ENCODE assay signal across 18 cellular contexts in genomic region chr9:118268046-118268445, GRCh38.
DNase-seq lines count a peak whose midpoint lies in the region; ATAC-seq and TF ChIP-seq lines count a peak whose summit lies in the region.
"Had no signal": no experiment of that assay in that cellular context is flagged by ENCODE, and none has a peak within 500 bp of the region (broad histone marks: within the 10 kb centered on the region; RNA-seq: fewer than 3 reads in every experiment).

No MANE protein-coding gene starts in this region.

- TF ChIP-seq POLR2A in stomach (IDR thresholded peaks at IDR 0.05) = no peak

- no peak overlapping the region for H3K27ac ChIP-seq in stomach
- H3K27ac ChIP-seq: BLaER1 treated with 17β-estradiol and CSF1 and Interleukin-3, amounts not matched to agents 10 nM and 100 nM had no signal

- no peaks in the 10 kb centered on the region for H3K27me3 ChIP-seq in stomach
- H3K27me3 ChIP-seq: BLaER1 treated with 17β-estradiol and CSF1 and Interleukin-3, amounts not matched to agents 10 nM and 100 nM had no signal

- no peak overlapping the region for H3K4me3 ChIP-seq in stomach
- H3K4me3 ChIP-seq: BLaER1 treated with 17β-estradiol and CSF1 and Interleukin-3, amounts not matched to agents 10 nM and 100 nM; GM12878 had no signal

- TF ChIP-seq CTCF in stomach (IDR thresholded peaks at IDR 0.05) = no peak

- intact Hi-C loops in stomach (cut with DNase I; ENCODE audit: low total_unique reads) = no loop called here

- ATAC-seq in HG03175 (IDR thresholded peaks at IDR 0.05; ENCODE audit: unreplicated experiment) = no peak
- ATAC-seq: CD8-positive, alpha-beta T cell; GM12878; HepG2 had no signal

- H3K4me1 ChIP-seq in stomach = no peaks in the 10 kb centered on the region
- H3K4me1 ChIP-seq: BLaER1 treated with 17β-estradiol and CSF1 and Interleukin-3, amounts not matched to agents 10 nM and 100 nM had no signal

- no peaks in the 10 kb centered on the region for H3K36me3 ChIP-seq in stomach
- H3K36me3 ChIP-seq: BLaER1 treated with 17β-estradiol and CSF1 and Interleukin-3, amounts not matched to agents 10 nM and 100 nM had no signal

- no peaks in the 10 kb centered on the region for H3K9me3 ChIP-seq in stomach
- H3K9me3 ChIP-seq: BLaER1 treated with 17β-estradiol and CSF1 and Interleukin-3, amounts not matched to agents 10 nM and 100 nM had no signal

- TF ChIP-seq EP300 in stomach (IDR thresholded peaks at IDR 0.05) = no peak

- peak in 2 of 3 experiments; percentile 50 to 91 for DNase-seq in NCI-H1417 (lab: John Stamatoyannopoulos, UW)
- DNase-seq in NCI-H1417 treated with DMSO at 0.1 percent for 48 hours (lab: John Stamatoyannopoulos, UW) = no peak
- DNase-seq in COR-L47 (lab: John Stamatoyannopoulos, UW) = peak; percentile 53
- peak; percentile 8 for DNase-seq in NCI-H2227 (lab: John Stamatoyannopoulos, UW; ENCODE audit: unreplicated experiment)
- peak; percentile 86 for DNase-seq in NCI-H748 treated with DMSO at 0.1 percent for 48 hours (lab: John Stamatoyannopoulos, UW)
- DNase-seq in A172 (ENCODE audit: low spot score) = no peak
- DNase-seq in stomach = no peak
- DNase-seq: 8988T; CD8-positive, alpha-beta T cell; DMS 273 treated with DMSO at 0.1 percent for 48 hours; DMS53; DND-41; EL; H9 had no signal

- WGBS in stomach, 5 donors = 78 to 83% (median 82%) methylated on average over 6 of the region's 6 CpGs

Comparison
In these comparisons a context has a peak if more than half of its experiments do, and no peak if none do; other contexts are left out.
1. DNase-seq: peak in NCI-H1417 (2 of 3), COR-L47 (single experiment), NCI-H2227 (single experiment) and NCI-H748 treated with DMSO at 0.1 percent for 48 hours (single experiment); none in NCI-H1417 treated with DMSO at 0.1 percent for 48 hours (single experiment), A172 (single experiment) and stomach (single experiment).